24 cellular contexts compared by ENCODE assay signal in the genomic region with DNA sequence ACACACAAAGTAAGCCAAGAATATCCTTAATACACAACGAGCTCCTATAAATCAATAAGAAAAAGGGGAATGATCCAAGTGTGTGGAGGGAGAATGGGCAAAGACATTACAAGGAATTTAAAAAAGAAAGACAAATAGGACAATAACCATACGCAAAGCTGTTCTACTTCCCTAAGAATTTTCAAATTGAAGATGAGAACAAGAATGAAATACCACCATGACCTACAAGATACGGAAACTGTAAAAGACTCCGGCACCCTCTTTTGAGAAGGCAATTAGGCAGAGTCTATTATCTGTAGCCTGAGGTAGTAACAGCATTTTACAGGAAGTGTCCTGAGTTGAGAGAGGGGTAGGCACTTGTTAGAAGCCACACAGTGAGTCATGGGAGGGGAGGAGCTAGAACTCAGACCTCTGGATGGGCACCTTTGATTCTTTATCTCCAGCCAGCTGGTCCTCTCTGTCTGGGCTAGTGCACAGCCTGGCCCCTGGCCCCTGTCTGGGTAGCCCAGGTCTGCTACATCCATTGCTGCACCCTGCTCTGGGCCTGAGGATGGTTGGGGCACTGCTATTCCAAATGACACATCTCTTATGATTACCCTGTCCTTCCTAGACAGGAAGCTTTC. TPM values are rescaled to one million over a fixed set of nuclear protein-coding genes. Genes with fewer than 3 reads are reported as not detected.
DNase-seq lines count a peak whose midpoint lies in the region; ATAC-seq, FAIRE-seq and TF ChIP-seq lines count a peak whose summit lies in the region.
"Had no signal": no experiment of that assay in that cellular context is flagged by ENCODE, and none has a peak within 500 bp of the region (broad histone marks: within the 10 kb centered on the region; RNA-seq: fewer than 3 reads in every experiment).

No MANE protein-coding gene starts in this region.

- H3K79me2 ChIP-seq in K562 (ENCODE audit: control insufficient read depth, insufficient read depth, low read length): no peaks in the 10 kb centered on the region

- H3K27ac ChIP-seq in K562 (ENCODE audit: extremely low read depth, low read depth, low read length) (no peak overlapping the region), gastrocnemius medialis (no peak overlapping the region), coronary artery (no peak overlapping the region)
- H3K27ac ChIP-seq: A549, psoas muscle, spleen, upper lobe of left lung had no signal

- no peaks in the 10 kb centered on the region for H3K4me1 Mint-ChIP-seq in activated CD4-positive, alpha-beta T cell treated with anti-CD3 and anti-CD28 coated beads for 36 hours
- no peaks in the 10 kb centered on the region for H3K4me1 Mint-ChIP-seq in activated CD4-positive, alpha-beta T cell treated with anti-CD3 and anti-CD28 coated beads, Interleukin-2, amount 10 ng/mL, durations not matched to agents 7 days and 5 days
- H3K4me1 Mint-ChIP-seq in stimulated activated effector memory CD8-positive, alpha-beta T cell treated with anti-CD3 and anti-CD28 coated beads, Interleukin-12 subunit alpha, Interleukin-12 subunit beta, amount 100 ng/mL, for 72 hours: no peaks in the 10 kb centered on the region
- H3K4me1 Mint-ChIP-seq in progenitor cell of endocrine pancreas (ENCODE audit: low read depth): no peaks in the 10 kb centered on the region
- H3K4me1 Mint-ChIP-seq: nephron had no signal

- no peaks in the 10 kb centered on the region for H3K4me1 ChIP-seq in K562 (replicated peaks in 1 of 2; ENCODE audit: control insufficient read depth in 2 of 2, insufficient read depth in 2 of 2, low read length in 2 of 2)
- H3K4me1 ChIP-seq in gastrocnemius medialis: no peaks in the 10 kb centered on the region
- H3K4me1 ChIP-seq: A549, HAP-1, psoas muscle, spleen had no signal

- H3K9me3 ChIP-seq in K562 (replicated peaks; ENCODE audit: control insufficient read depth, insufficient read depth, low read depth, low read length) (no peaks in the 10 kb centered on the region), gastrocnemius medialis (no peaks in the 10 kb centered on the region)
- H3K9me3 ChIP-seq: A549, HAP-1, psoas muscle, spleen, upper lobe of left lung had no signal

- no peak overlapping the region for H3K4me3 Mint-ChIP-seq in activated CD4-positive, alpha-beta T cell treated with anti-CD3 and anti-CD28 coated beads for 36 hours
- H3K4me3 Mint-ChIP-seq in activated CD4-positive, alpha-beta T cell treated with anti-CD3 and anti-CD28 coated beads, Interleukin-2, amount 10 ng/mL, durations not matched to agents 7 days and 5 days: no peak overlapping the region
- H3K4me3 Mint-ChIP-seq in stimulated activated effector memory CD8-positive, alpha-beta T cell treated with anti-CD3 and anti-CD28 coated beads, Interleukin-12 subunit alpha, Interleukin-12 subunit beta, amount 100 ng/mL, for 72 hours: no peak overlapping the region
- no peak overlapping the region for H3K4me3 Mint-ChIP-seq in progenitor cell of endocrine pancreas (ENCODE audit: low read depth)
- H3K4me3 Mint-ChIP-seq: nephron had no signal

- no peak overlapping the region for H3K27ac Mint-ChIP-seq in activated CD4-positive, alpha-beta T cell treated with anti-CD3 and anti-CD28 coated beads for 36 hours
- H3K27ac Mint-ChIP-seq in activated CD4-positive, alpha-beta T cell treated with anti-CD3 and anti-CD28 coated beads, Interleukin-2, amount 10 ng/mL, durations not matched to agents 7 days and 5 days: no peak overlapping the region
- no peak overlapping the region for H3K27ac Mint-ChIP-seq in stimulated activated effector memory CD8-positive, alpha-beta T cell treated with anti-CD3 and anti-CD28 coated beads, Interleukin-12 subunit alpha, Interleukin-12 subunit beta, amount 100 ng/mL, for 72 hours
- no peak overlapping the region for H3K27ac Mint-ChIP-seq in progenitor cell of endocrine pancreas
- H3K27ac Mint-ChIP-seq: nephron had no signal

- TF ChIP-seq EP300 in K562 (IDR thresholded peaks at IDR 0.05; ENCODE audit: low read length): no peak

- CTCF ChIA-PET in activated CD4-positive, alpha-beta T cell treated with anti-CD3 and anti-CD28 coated beads for 36 hours (lab: Charles Lee): interaction anchor here (0.5 to 1.2 kb wide), 2 partner anchors 14 to 79 kb away, joined by 3 read pairs; no protein-coding TSS in a partner anchor
- CTCF ChIA-PET in activated CD4-positive, alpha-beta T cell treated with anti-CD3 and anti-CD28 coated beads, Interleukin-2, amount 10 ng/mL, durations not matched to agents 7 days and 5 days (lab: Charles Lee): interaction anchor here (0.5 to 1.2 kb wide), 3 partner anchors 14 to 342 kb away, joined by 3 read pairs; no protein-coding TSS in a partner anchor
- CTCF ChIA-PET in K562 (lab: Yijun Ruan, JAX; ENCODE audit: low intra/inter-chr PET ratio): no interaction called here

- intact Hi-C loops in activated CD4-positive, alpha-beta T cell treated with anti-CD3 and anti-CD28 coated beads for 36 hours (cut with DNase I, micrococcal nuclease): no loop called here
- intact Hi-C loops in K562 (cut with micrococcal nuclease) (no loop called here), gastrocnemius medialis (cut with DNase I; ENCODE audit: low total_unique reads) (loop anchor here (10.0 kb wide), 1 partner anchor 62 kb away; no protein-coding TSS in a partner anchor)

- WGBS in K562 (ENCODE audit: insufficient coverage, low coverage, missing lambda C conversion rate): 0% methylated on average over 4 of the region's 4 CpGs

- H3K9me1 ChIP-seq in K562 (ENCODE audit: control insufficient read depth, insufficient read depth, low read length): no peaks in the 10 kb centered on the region

- TF ChIP-seq POLR2A in K562 (conservative IDR thresholded peaks at IDR 0.05) (no peak), gastrocnemius medialis (IDR thresholded peaks at IDR 0.05) (no peak)

- no peak overlapping the region for H3K9ac ChIP-seq in K562 (ENCODE audit: insufficient read depth in 1 of 2, low read depth in 2 of 2, low read length in 2 of 2)

- BruUV-seq in K562 (replicated peaks; lab: Mats Ljungman, UMichigan): no TSS peak

- no peak for TF ChIP-seq RAD21 in K562 (CRISPR knock-in tag; conservative IDR thresholded peaks at IDR 0.05 in 1 of 2, IDR thresholded peaks at IDR 0.05 in 1 of 2)

- no peaks in the 10 kb centered on the region for H3K36me3 Mint-ChIP-seq in activated CD4-positive, alpha-beta T cell treated with anti-CD3 and anti-CD28 coated beads for 36 hours (ENCODE audit: low read depth)
- no peaks in the 10 kb centered on the region for H3K36me3 Mint-ChIP-seq in activated CD4-positive, alpha-beta T cell treated with anti-CD3 and anti-CD28 coated beads, Interleukin-2, amount 10 ng/mL, durations not matched to agents 7 days and 5 days (ENCODE audit: low read depth)
- no peaks in the 10 kb centered on the region for H3K36me3 Mint-ChIP-seq in stimulated activated effector memory CD8-positive, alpha-beta T cell treated with anti-CD3 and anti-CD28 coated beads, Interleukin-12 subunit alpha, Interleukin-12 subunit beta, amount 100 ng/mL, for 72 hours
- no peaks in the 10 kb centered on the region for H3K36me3 Mint-ChIP-seq in progenitor cell of endocrine pancreas (ENCODE audit: insufficient read depth)

- H4K20me1 ChIP-seq in K562 (replicated peaks; ENCODE audit: control insufficient read depth, insufficient read depth, low read length): no peaks in the 10 kb centered on the region

- H3K27me3 ChIP-seq in K562 (ENCODE audit: control insufficient read depth in 2 of 2, insufficient read depth in 2 of 2, low read length in 2 of 2): peaks cover 4 to 32% of the 10 kb centered on the region in 2 experiments; a peak in 3 of 5 replicates
- H3K27me3 ChIP-seq in gastrocnemius medialis: peaks cover 8 to 13% (median 10%) of the 10 kb centered on the region in 3 donors

- no peaks in the 10 kb centered on the region for H3K9me3 Mint-ChIP-seq in activated CD4-positive, alpha-beta T cell treated with anti-CD3 and anti-CD28 coated beads for 36 hours (ENCODE audit: low read depth)
- H3K9me3 Mint-ChIP-seq in activated CD4-positive, alpha-beta T cell treated with anti-CD3 and anti-CD28 coated beads, Interleukin-2, amount 10 ng/mL, durations not matched to agents 7 days and 5 days: no peaks in the 10 kb centered on the region
- no peaks in the 10 kb centered on the region for H3K9me3 Mint-ChIP-seq in stimulated activated effector memory CD8-positive, alpha-beta T cell treated with anti-CD3 and anti-CD28 coated beads, Interleukin-12 subunit alpha, Interleukin-12 subunit beta, amount 100 ng/mL, for 72 hours
- H3K9me3 Mint-ChIP-seq in progenitor cell of endocrine pancreas (ENCODE audit: low read depth): no peaks in the 10 kb centered on the region
- H3K9me3 Mint-ChIP-seq: nephron had no signal

- peak; percentile 47 for ATAC-seq in activated CD4-positive, alpha-beta T cell treated with anti-CD3 and anti-CD28 coated beads for 36 hours
- ATAC-seq in K562: peak; percentile 54; the same call in 2 of the 3 replicates
- ATAC-seq in stimulated activated effector memory CD8-positive, alpha-beta T cell treated with anti-CD3 and anti-CD28 coated beads, Interleukin-12 subunit alpha, Interleukin-12 subunit beta, amount 100 ng/mL, for 72 hours: peak; percentile 47
- ATAC-seq in gastrocnemius medialis: no peak
- ATAC-seq: A549, psoas muscle had no signal

- in situ Hi-C loops in K562 (cut with MboI): no loop called here
- in situ Hi-C loops in gastrocnemius medialis (cut with MboI; ENCODE audit: low sequenced_read_pairs in 4 of 4): no loop called here

- no peak for DNase-seq in activated CD4-positive, alpha-beta T cell treated with anti-CD3 and anti-CD28 coated beads for 36 hours
- no peak for DNase-seq in activated CD4-positive, alpha-beta T cell treated with anti-CD3 and anti-CD28 coated beads, Interleukin-2, amount 10 ng/mL, durations not matched to agents 7 days and 5 days
- DNase-seq in NCI-H69 (lab: John Stamatoyannopoulos, UW) (peak; percentile 8), K562 (ENCODE audit: extremely low read depth in 1 of 4, low spot score in 3 of 4) (peak in 2 of 4 experiments; percentile 14 to 34), progenitor cell of endocrine pancreas (ENCODE audit: low spot score, unreplicated experiment) (no peak), gastrocnemius medialis (no peak), coronary artery (ENCODE audit: low spot score) (no peak)
- no peak for DNase-seq in stimulated activated effector memory CD8-positive, alpha-beta T cell treated with anti-CD3 and anti-CD28 coated beads, Interleukin-12 subunit alpha, Interleukin-12 subunit beta, amount 100 ng/mL, for 72 hours (ENCODE audit: low spot score in 2 of 2)
- DNase-seq: activated CD4-positive, alpha-beta T cell treated with anti-CD3 and anti-CD28 coated beads for 4 hours; activated naive CD4-positive, alpha-beta T cell treated with Interleukin-2 at 50 U/mL for 16 hours; erythroblast; GF-D8; head of caudate nucleus; mesenchymal stem cell; NCI-H1092; NCI-H2171; spleen; stimulated activated naive CD4-positive, alpha-beta T cell; T-helper 9 cell; upper lobe of left lung had no signal

- POLR2A ChIA-PET in activated CD4-positive, alpha-beta T cell treated with anti-CD3 and anti-CD28 coated beads for 36 hours (lab: Charles Lee): interaction anchor here (0.6 kb wide), 1 partner anchor 12 kb away, joined by 3 read pairs; no protein-coding TSS in a partner anchor
- POLR2A ChIA-PET in activated CD4-positive, alpha-beta T cell treated with anti-CD3 and anti-CD28 coated beads, Interleukin-2, amount 10 ng/mL, durations not matched to agents 7 days and 5 days (lab: Charles Lee): no interaction called here
- POLR2A ChIA-PET in K562 (lab: Yijun Ruan, JAX): interaction anchor here (0.6 to 1.2 kb wide), 5 partner anchors 11 to 223 kb away, joined by 3 to 4 read pairs (median 3); no protein-coding TSS in a partner anchor

- TF ChIP-seq CTCF in K562 (IDR thresholded peaks at IDR 0.05 in 2 of 3, conservative IDR thresholded peaks at IDR 0.05 in 1 of 3; ENCODE audit: insufficient read depth in 2 of 3, low read depth in 1 of 3, low read length in 3 of 3): no peak
- no peak for TF ChIP-seq CTCF in progenitor cell of endocrine pancreas (IDR thresholded peaks at IDR 0.05; ENCODE audit: unreplicated experiment)
- TF ChIP-seq CTCF in gastrocnemius medialis (IDR thresholded peaks at IDR 0.05 in 4 of 5, conservative IDR thresholded peaks at IDR 0.05 in 1 of 5): no peak
- TF ChIP-seq CTCF in coronary artery (IDR thresholded peaks at IDR 0.05): no peak

- H3K36me3 ChIP-seq in K562 (ENCODE audit: control insufficient read depth, insufficient read depth, low read length): no peaks in the 10 kb centered on the region
- no peaks in the 10 kb centered on the region for H3K36me3 ChIP-seq in gastrocnemius medialis
- H3K36me3 ChIP-seq: HAP-1, spleen, upper lobe of left lung had no signal

- peak; percentile 58 for FAIRE-seq in K562 (lab: Jason Lieb, UNC)
- FAIRE-seq: A549 had no signal

- peaks cover 17% of the 10 kb centered on the region for H3K27me3 Mint-ChIP-seq in activated CD4-positive, alpha-beta T cell treated with anti-CD3 and anti-CD28 coated beads for 36 hours
- H3K27me3 Mint-ChIP-seq in activated CD4-positive, alpha-beta T cell treated with anti-CD3 and anti-CD28 coated beads, Interleukin-2, amount 10 ng/mL, durations not matched to agents 7 days and 5 days: peaks cover 7% of the 10 kb centered on the region
- H3K27me3 Mint-ChIP-seq in progenitor cell of endocrine pancreas: peaks cover 10% of the 10 kb centered on the region

- H3K4me2 ChIP-seq in K562 (ENCODE audit: insufficient read depth, low read length): no peak overlapping the region
- H3K4me2 ChIP-seq: A549 had no signal

- no peak overlapping the region for H2AFZ ChIP-seq in K562 (ENCODE audit: low read depth, low read length)

- H3K4me3 ChIP-seq in K562 (no peak overlapping the region), gastrocnemius medialis (no peak overlapping the region), coronary artery (no peak overlapping the region)
- H3K4me3 ChIP-seq: A549, HAP-1, psoas muscle, spleen, upper lobe of left lung had no signal

RNA-seq across cellular contexts. Expression of a gene that starts 15.3 kb away (rescaled TPM):
- total RNA-seq in activated CD4-positive, alpha-beta T cell treated with anti-CD3 and anti-CD28 coated beads for 36 hours: not detected
- under 1 TPM in 1 of 2 experiments, not detected in 1; 0.10 TPM for total RNA-seq in activated CD4-positive, alpha-beta T cell treated with anti-CD3 and anti-CD28 coated beads, Interleukin-2, amount 10 ng/mL, durations not matched to agents 7 days and 5 days
- total RNA-seq in K562 (2011; cell fraction: chromatin; rRNA removed; ENCODE audit: low replicate concordance): 0.14 TPM in 1 of 2 replicates, not detected in the other
- total RNA-seq in K562 (2011; cell fraction: nucleolus; rRNA removed): not detected in 2 replicates
- not detected in 2 replicates for total RNA-seq in K562 (2011; cell fraction: nucleoplasm; rRNA removed)
- total RNA-seq in K562 (2014; rRNA removed) (not detected in 2 replicates), K562 (2014; rRNA removed; fragmentation: Illumina TruSeq; extraction: Trizol) (not detected in 2 replicates), K562 (2015; rRNA removed; fragmentation: Illumina TruSeq; extraction: Trizol) (not detected in 2 replicates), K562 (2021) (0.09 TPM in 1 of 2 replicates, not detected in the other), progenitor cell of endocrine pancreas (1.4 and 1.7 TPM in 2 replicates), gastrocnemius medialis (not detected)
- polyA plus RNA-seq in K562 (2011; rRNA removed) (not detected in 2 replicates), K562 (2014; fragmentation: Illumina TruSeq; extraction: Trizol) (0.04 TPM in 1 of 2 replicates, not detected in the other), K562 (2014; fragmentation: Nextera tagmentation; extraction: Ambion mirVana) (not detected), K562 (2014; rRNA removed) (0.34 TPM in 1 of 2 replicates, not detected in the other)
- not detected in 2 replicates for polyA plus RNA-seq in K562 (2011; cell fraction: cytosol; rRNA removed)
- 0.06 TPM in 2 replicates for polyA plus RNA-seq in K562 (2011; cell fraction: nucleus; rRNA removed)
- polyA plus RNA-seq in K562 (2012): 0.10 and 0.12 TPM in 2 replicates
- polyA minus RNA-seq in K562 (2011; rRNA and poly(A)+ RNA removed): not detected in 2 replicates
- not detected in 2 replicates for polyA minus RNA-seq in K562 (2011; cell fraction: cytosol; rRNA and poly(A)+ RNA removed)
- polyA minus RNA-seq in K562 (2011; cell fraction: nucleus; rRNA and poly(A)+ RNA removed): not detected in 2 replicates
- polyA plus RNA-seq: A549 had no signal

Comparison
In these comparisons a context has a peak if more than half of its experiments do, and no peak if none do; other contexts are left out.
1. ATAC-seq: peak in activated CD4-positive, alpha-beta T cell treated with anti-CD3 and anti-CD28 coated beads for 36 hours (single experiment), K562 (single experiment) and stimulated activated effector memory CD8-positive, alpha-beta T cell treated with anti-CD3 and anti-CD28 coated beads, Interleukin-12 subunit alpha, Interleukin-12 subunit beta, amount 100 ng/mL, for 72 hours (single experiment); none in gastrocnemius medialis (0 of 2).